8 cellular contexts compared by ENCODE assay signal in the genomic region with DNA sequence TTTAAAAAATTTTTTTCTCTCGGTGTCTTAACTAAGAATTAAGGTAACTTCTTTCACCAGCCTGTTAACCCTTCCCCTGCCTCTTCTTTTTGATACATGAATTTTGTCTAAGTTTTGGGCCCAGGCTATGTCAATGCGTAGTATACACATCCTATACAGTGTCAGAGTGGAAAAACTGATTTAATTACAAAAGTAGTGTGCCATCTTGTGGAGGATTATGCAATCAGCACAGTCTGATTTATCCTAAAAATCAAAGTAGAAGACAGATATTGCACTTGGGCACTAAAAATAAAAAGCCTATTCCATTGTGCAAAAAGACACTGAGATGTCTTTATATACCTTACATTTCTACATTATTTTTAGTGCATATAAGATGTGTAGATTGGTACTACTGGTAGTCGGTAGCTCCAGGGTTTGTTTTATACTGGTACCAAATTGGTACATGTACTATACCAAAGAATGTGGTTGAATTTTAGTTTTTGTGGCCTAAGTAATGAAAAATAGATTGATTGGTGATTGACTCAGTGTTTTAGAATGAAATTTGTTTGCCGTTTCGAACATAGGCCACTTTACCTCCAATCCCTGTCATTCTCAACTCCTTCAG.
DNase-seq lines count a peak whose midpoint lies in the region; ATAC-seq and TF ChIP-seq lines count a peak whose summit lies in the region.

No MANE protein-coding gene starts in this region.

- POLR2A ChIA-PET in AG04449 (lab: Yijun Ruan, JAX): no interaction called here

- DNase-seq in AG04449 (ENCODE audit: low read depth, low spot score): no peak
- DNase-seq in NCI-H2081 treated with DMSO at 0.1 percent for 48 hours (lab: John Stamatoyannopoulos, UW): peak; percentile 18
- no peak for DNase-seq in adrenal gland
- DNase-seq in left ventricle myocardium superior: no peak
- no peak for DNase-seq in spleen
- DNase-seq in activated effector memory CD4-positive, alpha-beta T cell treated with Interleukin-2 at 50 U/mL for 16 hours: no peak

- ATAC-seq in left ventricle myocardium superior: peak; percentile 67
- ATAC-seq in HG03097 (IDR thresholded peaks at IDR 0.05; ENCODE audit: low FRiP score, unreplicated experiment): no peak

- no peak overlapping the region for H3K4me3 ChIP-seq in AG04449 (ENCODE audit: low read depth, low read length)
- H3K4me3 ChIP-seq in adrenal gland: no peak overlapping the region
- H3K4me3 ChIP-seq in spleen: no peak overlapping the region

- peak; percentile 38 for TF ChIP-seq CTCF in AG04449 (IDR thresholded peaks at IDR 0.05; ENCODE audit: insufficient read depth, low read length, missing control alignments)
- TF ChIP-seq CTCF in GM12872 (IDR thresholded peaks at IDR 0.05; ENCODE audit: insufficient read depth, low read depth, low read length): peak; percentile 45
- TF ChIP-seq CTCF in adrenal gland (IDR thresholded peaks at IDR 0.05): peak; percentile 36 to 69 (median 62)
- TF ChIP-seq CTCF in spleen (IDR thresholded peaks at IDR 0.05 in 8 of 11, conservative IDR thresholded peaks at IDR 0.05 in 3 of 11): peak; percentile 37 to 72 (median 63)

- H3K4me1 ChIP-seq in adrenal gland (replicated peaks in 1 of 2) (peaks cover 0 to 30% of the 10 kb centered on the region in 2 donors), spleen (peaks cover 0 to 27% (median 6%) of the 10 kb centered on the region in 6 donors)

- H3K36me3 ChIP-seq in adrenal gland (replicated peaks in 1 of 2) (no peaks in the 10 kb centered on the region), spleen (peaks cover 0 to 52% (median 9%) of the 10 kb centered on the region in 6 donors)

- H3K9me3 ChIP-seq in adrenal gland (replicated peaks in 1 of 3): no peaks in the 10 kb centered on the region
- no peaks in the 10 kb centered on the region for H3K9me3 ChIP-seq in spleen

- no peak overlapping the region for H3K27ac ChIP-seq in adrenal gland
- no peak overlapping the region for H3K27ac ChIP-seq in spleen

- intact Hi-C loops in adrenal gland (cut with DNase I) (no loop called here), left ventricle myocardium superior (cut with micrococcal nuclease) (loop anchor here (5.0 kb wide), 1 partner anchor 352 kb away; no protein-coding TSS in a partner anchor), spleen (cut with DNase I; ENCODE audit: low total_unique reads) (loop anchor here (10.0 kb wide), 1 partner anchor 350 kb away; no protein-coding TSS in a partner anchor)

- 58 to 82% (median 64%) methylated on average over 5 of the region's 5 CpGs for WGBS in adrenal gland, 4 donors
- WGBS in spleen, 5 donors: 72 to 89% (median 84%) methylated on average over 5 of the region's 5 CpGs

- CTCF ChIA-PET in AG04449 (lab: Yijun Ruan, JAX): interaction anchor here (0.5 to 4.6 kb wide), 15 partner anchors 9 to 365 kb away, joined by 3 to 45 read pairs (median 3); no protein-coding TSS in a partner anchor

- H3K27me3 ChIP-seq in adrenal gland: no peaks in the 10 kb centered on the region
- H3K27me3 ChIP-seq in spleen (replicated peaks in 1 of 7): no peaks in the 10 kb centered on the region

- TF ChIP-seq POLR2A in adrenal gland (IDR thresholded peaks at IDR 0.05) (no peak), spleen (IDR thresholded peaks at IDR 0.05) (no peak)

Comparison
In these comparisons a context has a peak if more than half of its experiments do, and no peak if none do; other contexts are left out.
1. intact Hi-C loops: an anchor here in left ventricle myocardium superior (5.0 kb wide) and spleen (10.0 kb wide); none called in adrenal gland.